Comparison of ENCODE assay signal across 22 cellular contexts in the genomic region with DNA sequence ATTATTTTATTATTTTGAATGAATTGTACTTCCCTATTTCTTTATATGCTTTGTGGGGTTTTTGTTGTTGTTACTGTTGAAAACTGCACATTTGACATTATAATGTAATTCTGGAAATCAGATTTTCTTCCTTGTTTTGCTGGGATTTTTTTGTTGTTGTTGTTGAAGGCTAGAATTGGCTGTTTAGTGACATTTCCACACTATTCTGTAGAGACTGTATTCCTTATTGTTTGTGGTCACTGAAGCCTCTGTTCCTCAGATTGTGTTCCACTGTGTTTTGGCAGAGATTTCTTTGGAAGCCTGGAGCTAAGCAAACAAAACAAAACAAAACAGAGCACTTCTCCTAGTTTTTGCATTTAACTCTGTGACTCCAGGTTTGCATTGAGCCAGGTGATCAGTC. TPM values are rescaled to one million over a fixed set of nuclear protein-coding genes. Genes with fewer than 3 reads are reported as not detected.
A peak's percentile ranks its signal among the peaks of the same experiment; 100 is the strongest.
DNase-seq lines count a peak whose midpoint lies in the region; ATAC-seq and TF ChIP-seq lines count a peak whose summit lies in the region.
"Had no signal": no experiment of that assay in that cellular context is flagged by ENCODE, and none has a peak within 500 bp of the region (broad histone marks: within the 10 kb centered on the region; RNA-seq: fewer than 3 reads in every experiment).

No MANE protein-coding gene starts in this region.

- H3K27ac Mint-ChIP-seq in endodermal cell, result no peak overlapping the region
- H3K27ac Mint-ChIP-seq: CD14-positive monocyte; CD4-positive, alpha-beta T cell; CD8-positive, alpha-beta memory T cell had no signal

- H3K27me3 ChIP-seq in endodermal cell (ENCODE audit: control insufficient read depth, insufficient read depth, low read length, poor library complexity, severe bottlenecking), result no peaks in the 10 kb centered on the region
- H3K27me3 ChIP-seq: BE2C; BLaER1 treated with 17β-estradiol and CSF1 and Interleukin-3, amounts not matched to agents 10 nM and 100 nM had no signal

- CTCF ChIA-PET in HEK293 (lab: Yijun Ruan, JAX), result interaction anchor here (1.1 to 2.7 kb wide), 2 partner anchors 15 to 20 kb away, joined by 3 to 8 read pairs; no protein-coding TSS in a partner anchor

- ATAC-seq in GM19463 (IDR thresholded peaks at IDR 0.05; ENCODE audit: unreplicated experiment), result no peak
- ATAC-seq: A549 had no signal

- H3K9me3 Mint-ChIP-seq in endodermal cell, result peaks cover 46% of the 10 kb centered on the region

- H3K4me3 Mint-ChIP-seq in endodermal cell, result no peak overlapping the region
- H3K4me3 Mint-ChIP-seq: CD14-positive monocyte; CD4-positive, alpha-beta T cell; CD8-positive, alpha-beta memory T cell had no signal

- H3K9me3 ChIP-seq in HEK293 (ENCODE audit: control insufficient read depth, insufficient read depth, low read depth, low read length) (no peaks in the 10 kb centered on the region; the same call in 1 of the 2 replicates), endodermal cell (ENCODE audit: control insufficient read depth, low read length) (peaks cover 37% of the 10 kb centered on the region), iPS-18c (ENCODE audit: control insufficient read depth, insufficient read depth, low read length) (peaks cover 8% of the 10 kb centered on the region)
- H3K9me3 ChIP-seq: BE2C had no signal

- H3K4me3 ChIP-seq in HEK293 (ENCODE audit: low read depth, low read length) (no peak overlapping the region), endodermal cell (ENCODE audit: low read length) (peak overlapping the region; percentile 68), iPS-18c (ENCODE audit: insufficient read depth, low read depth, low read length) (peak overlapping the region; percentile 9; the same call in 1 of the 2 replicates)
- H3K4me3 ChIP-seq: A549, HAP-1 had no signal

- TF ChIP-seq CTCF in HEK293 (tag by site-specific recombination; IDR thresholded peaks at IDR 0.05) (no peak), endodermal cell (conservative IDR thresholded peaks at IDR 0.05) (no peak)

- peak; percentile 15 for DNase-seq in KBM-7
- DNase-seq in endodermal cell, result no peak
- DNase-seq in MV-4-11 (lab: John Stamatoyannopoulos, UW), result no peak
- no peak for DNase-seq in putamen (ENCODE audit: low spot score)
- DNase-seq: 8988T; ACHN; AML-193; BE2C; CD4-positive, alpha-beta T cell; CD8-positive, alpha-beta memory T cell; DMS 273 treated with DMSO at 0.1 percent for 48 hours; DMS53; DMS79 treated with DMSO at 0.1 percent for 48 hours; GF-D8; GOT3 had no signal

- H3K27me3 Mint-ChIP-seq in endodermal cell (ENCODE audit: insufficient read depth), result no peaks in the 10 kb centered on the region
- H3K27me3 Mint-ChIP-seq: CD4-positive, alpha-beta T cell; CD8-positive, alpha-beta memory T cell had no signal

- in situ Hi-C loops in KBM-7 (cut with MboI; ENCODE audit: low pct_unique_long_range_greater_than_20kb, low sequenced_read_pairs), result no loop called here

- POLR2A ChIA-PET in HEK293 (lab: Yijun Ruan, JAX), result no interaction called here

- H3K27ac ChIP-seq in HEK293 (ENCODE audit: extremely low read depth, low read depth, low read length) (no peak overlapping the region), endodermal cell (ENCODE audit: low read depth, low read length) (no peak overlapping the region)
- H3K27ac ChIP-seq: A549; BLaER1 treated with 17β-estradiol and CSF1 and Interleukin-3, amounts not matched to agents 10 nM and 100 nM had no signal

- peaks cover 22% of the 10 kb centered on the region for H3K36me3 Mint-ChIP-seq in endodermal cell (ENCODE audit: low read depth)

- H3K4me1 ChIP-seq in HEK293 (ENCODE audit: control insufficient read depth, insufficient read depth, low read length) (no peaks in the 10 kb centered on the region), endodermal cell (ENCODE audit: control insufficient read depth, insufficient read depth, low read length) (no peaks in the 10 kb centered on the region)
- H3K4me1 ChIP-seq: A549; BE2C; BLaER1 treated with 17β-estradiol and CSF1 and Interleukin-3, amounts not matched to agents 10 nM and 100 nM; HAP-1 had no signal

- H3K36me3 ChIP-seq in HEK293 (ENCODE audit: control insufficient read depth in 2 of 2, insufficient read depth in 1 of 2, low read length in 2 of 2), result no peaks in the 10 kb centered on the region
- no peaks in the 10 kb centered on the region for H3K36me3 ChIP-seq in endodermal cell (ENCODE audit: control insufficient read depth, insufficient read depth, low read length)
- H3K36me3 ChIP-seq: BE2C, HAP-1 had no signal

- no peak overlapping the region for H3K9ac ChIP-seq in endodermal cell (ENCODE audit: extremely low read depth, low read length, poor library complexity, severe bottlenecking)
- H3K9ac ChIP-seq: BLaER1 treated with 17β-estradiol and CSF1 and Interleukin-3, amounts not matched to agents 10 nM and 100 nM had no signal

- H3K4me1 Mint-ChIP-seq in endodermal cell, result no peaks in the 10 kb centered on the region
- H3K4me1 Mint-ChIP-seq: CD14-positive monocyte had no signal

TF ChIP-seq in HEK293, 187 proteins besides CTCF, POLR2A, EP300 and RAD21:
- TF ChIP-seq, protein P1, sequence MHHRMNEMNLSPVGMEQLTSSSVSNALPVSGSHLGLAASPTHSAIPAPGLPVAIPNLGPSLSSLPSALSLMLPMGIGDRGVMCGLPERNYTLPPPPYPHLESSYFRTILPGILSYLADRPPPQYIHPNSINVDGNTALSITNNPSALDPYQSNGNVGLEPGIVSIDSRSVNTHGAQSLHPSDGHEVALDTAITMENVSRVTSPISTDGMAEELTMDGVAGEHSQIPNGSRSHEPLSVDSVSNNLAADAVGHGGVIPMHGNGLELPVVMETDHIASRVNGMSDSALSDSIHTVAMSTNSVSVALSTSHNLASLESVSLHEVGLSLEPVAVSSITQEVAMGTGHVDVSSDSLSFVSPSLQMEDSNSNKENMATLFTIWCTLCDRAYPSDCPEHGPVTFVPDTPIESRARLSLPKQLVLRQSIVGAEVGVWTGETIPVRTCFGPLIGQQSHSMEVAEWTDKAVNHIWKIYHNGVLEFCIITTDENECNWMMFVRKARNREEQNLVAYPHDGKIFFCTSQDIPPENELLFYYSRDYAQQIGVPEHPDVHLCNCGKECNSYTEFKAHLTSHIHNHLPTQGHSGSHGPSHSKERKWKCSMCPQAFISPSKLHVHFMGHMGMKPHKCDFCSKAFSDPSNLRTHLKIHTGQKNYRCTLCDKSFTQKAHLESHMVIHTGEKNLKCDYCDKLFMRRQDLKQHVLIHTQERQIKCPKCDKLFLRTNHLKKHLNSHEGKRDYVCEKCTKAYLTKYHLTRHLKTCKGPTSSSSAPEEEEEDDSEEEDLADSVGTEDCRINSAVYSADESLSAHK (tag by site-specific recombination; IDR thresholded peaks at IDR 0.05), result no peak
- no peak for TF ChIP-seq ZNF132 (tag by site-specific recombination; IDR thresholded peaks at IDR 0.05; ENCODE audit: borderline replicate concordance)
- peak; percentile 69 for TF ChIP-seq SETDB1 (IDR thresholded peaks at IDR 0.05; ENCODE audit: insufficient read length, low read length)
TF ChIP-seq in HEK293: peak in this region for 1.

RNA-seq across cellular contexts. Expression of a gene that starts 52.9 kb away (rescaled TPM):
- 10 to 100 TPM; 55.1 to 58.2 TPM for total RNA-seq in endodermal cell
- polyA plus RNA-seq in endodermal cell (2013, experiment 1 of 2), result 36.5 TPM
- polyA plus RNA-seq in endodermal cell (2013, experiment 2 of 2), result 33.5 TPM
